12 cellular contexts compared by ENCODE assay signal in genomic region chr22:22581524-22581923, GRCh38. TPM values are rescaled to one million over a fixed set of nuclear protein-coding genes. Genes with fewer than 3 reads are reported as not detected.
"Had no signal": no experiment of that assay in that cellular context is flagged by ENCODE, and none has a peak within 500 bp of the region (broad histone marks: within the 10 kb centered on the region; RNA-seq: fewer than 3 reads in every experiment).

No MANE protein-coding gene starts in this region.

RNA-seq across cellular contexts. Expression of gene PRAME, which starts 22.5 kb away (rescaled TPM):
- total RNA-seq: activated B cell treated with CpG ODN at 0.5 μM for 24 hours; activated CD4-positive, alpha-beta memory T cell treated with anti-CD3 and anti-CD28 coated beads for 36 hours; activated CD4-positive, alpha-beta memory T cell treated with anti-CD3 and anti-CD28 coated beads, Interleukin-2, amount 10 ng/mL, durations not matched to agents 7 days and 5 days; activated CD4-positive, alpha-beta T cell treated with anti-CD3 and anti-CD28 coated beads, Interleukin-2, amount 10 ng/mL, durations not matched to agents 24 days and 14 days; activated CD4-positive, alpha-beta T cell treated with anti-CD3 and anti-CD28 coated beads, Interleukin-2, amount 10 ng/mL, durations not matched to agents 7 days and 5 days; activated CD8-positive, alpha-beta memory T cell treated with anti-CD3 and anti-CD28 coated beads for 36 hours; activated CD8-positive, alpha-beta memory T cell treated with anti-CD3 and anti-CD28 coated beads, Interleukin-2, amount 10 ng/mL, durations not matched to agents 7 days and 5 days; activated CD8-positive, alpha-beta T cell treated with anti-CD3 and anti-CD28 coated beads for 36 hours; activated CD8-positive, alpha-beta T cell treated with anti-CD3 and anti-CD28 coated beads, Interleukin-2, amount 10 ng/mL, durations not matched to agents 7 days and 5 days; T-helper 1 cell treated with Interleukin-12 subunit alpha and Interleukin-12 subunit beta and Interleukin-4 antibody, amounts not matched to agents 30 ng/mL and 1 ng/mL, for 36 hours; T-helper 17 cell; T-helper 2 cell treated with Interferon-gamma antibody and Interleukin-4, amounts not matched to agents 100 ng/mL and 5 ng/mL, for 36 hours had no signal
